Comparison of ENCODE assay signal across 8 cellular contexts in genomic region chr9:122213102-122213588, GRCh38. TPM values are rescaled to one million over a fixed set of nuclear protein-coding genes. Genes with fewer than 3 reads are reported as not detected.
DNase-seq lines count a peak whose midpoint lies in the region; ATAC-seq and TF ChIP-seq lines count a peak whose summit lies in the region.
"Had no signal": no experiment of that assay in that cellular context is flagged by ENCODE, and none has a peak within 500 bp of the region (broad histone marks: within the 10 kb centered on the region; RNA-seq: fewer than 3 reads in every experiment).

No MANE protein-coding gene starts in this region.

- peak overlapping the region; percentile 92 for H3K4me2 ChIP-seq in GM23338

- H3K27ac ChIP-seq in GM23338 (ENCODE audit: low read depth), result no peak overlapping the region

- H3K27me3 ChIP-seq in GM23338 (ENCODE audit: insufficient read depth), result peaks cover 74% of the 10 kb centered on the region

- H3K9me2 ChIP-seq in GM23338 (ENCODE audit: insufficient read depth), result peaks cover 3% of the 10 kb centered on the region; the same call in 1 of the 2 replicates

- no peaks in the 10 kb centered on the region; the same call in 2 of the 3 replicates for H3K36me3 Mint-ChIP-seq in GM23338 (ENCODE audit: low read depth)
- no peaks in the 10 kb centered on the region for H3K36me3 Mint-ChIP-seq in activated T-helper 17 cell treated with anti-CD3 and anti-CD28 coated beads, Interleukin-2, amount 50 U/mL, for 72 hours (ENCODE audit: low read depth)
- H3K36me3 Mint-ChIP-seq in natural killer cell, result no peaks in the 10 kb centered on the region

- intact Hi-C loops in natural killer cell (cut with micrococcal nuclease), result no loop called here

- H3K4me1 Mint-ChIP-seq in GM23338, result peaks cover 14% of the 10 kb centered on the region
- H3K4me1 Mint-ChIP-seq in activated T-helper 17 cell treated with anti-CD3 and anti-CD28 coated beads, Interleukin-2, amount 50 U/mL, for 72 hours, result peaks cover 5% of the 10 kb centered on the region
- peaks cover 4 to 17% of the 10 kb centered on the region in 2 donors for H3K4me1 Mint-ChIP-seq in natural killer cell

- DNase-seq in GM23338 (ENCODE audit: low spot score) (no peak), natural killer cell (no peak), AG08395 (ENCODE audit: low spot score) (no peak), DMS 273 (lab: John Stamatoyannopoulos, UW; ENCODE audit: unreplicated experiment) (no peak)

- H3K9me3 Mint-ChIP-seq in GM23338 (peaks cover 2% of the 10 kb centered on the region), natural killer cell (no peaks in the 10 kb centered on the region)
- no peaks in the 10 kb centered on the region for H3K9me3 Mint-ChIP-seq in activated T-helper 17 cell treated with anti-CD3 and anti-CD28 coated beads, Interleukin-2, amount 50 U/mL, for 72 hours

- H3K27ac Mint-ChIP-seq in GM23338, result no peak overlapping the region
- no peak overlapping the region for H3K27ac Mint-ChIP-seq in activated T-helper 17 cell treated with anti-CD3 and anti-CD28 coated beads, Interleukin-2, amount 50 U/mL, for 72 hours
- peak overlapping the region in 1 of 2 donors; percentile 67 for H3K27ac Mint-ChIP-seq in natural killer cell

- TF ChIP-seq CTCF in GM23338 (conservative IDR thresholded peaks at IDR 0.05; ENCODE audit: low read depth in 2 of 2), result no peak
- no peak for TF ChIP-seq CTCF in natural killer cell (IDR thresholded peaks at IDR 0.05)

- H2AFZ ChIP-seq in GM23338, result peak overlapping the region; percentile 88; the same call in 1 of the 2 replicates

- ATAC-seq in GM23338, result no peak
- no peak for ATAC-seq in activated T-helper 17 cell treated with anti-CD3 and anti-CD28 coated beads, Interleukin-2, amount 50 U/mL, for 72 hours (replicated peaks)
- ATAC-seq in natural killer cell, result no peak
- no peak for ATAC-seq in GM19328 (IDR thresholded peaks at IDR 0.05; ENCODE audit: unreplicated experiment)

- peaks cover 13% of the 10 kb centered on the region for H3K4me1 ChIP-seq in GM23338 (ENCODE audit: insufficient read depth)

- no peaks in the 10 kb centered on the region for H3K36me3 ChIP-seq in GM23338 (ENCODE audit: insufficient read depth)

- peak overlapping the region; percentile 67 for H3K4me3 ChIP-seq in GM23338

- H3K4me3 Mint-ChIP-seq in GM23338 (peak overlapping the region; percentile 55), natural killer cell (peak overlapping the region; percentile 69)
- peak overlapping the region; percentile 58 for H3K4me3 Mint-ChIP-seq in activated T-helper 17 cell treated with anti-CD3 and anti-CD28 coated beads, Interleukin-2, amount 50 U/mL, for 72 hours

- H3K27me3 Mint-ChIP-seq in GM23338 (ENCODE audit: insufficient read depth, low read depth, poor library complexity), result peaks cover 73% of the 10 kb centered on the region
- H3K27me3 Mint-ChIP-seq in activated T-helper 17 cell treated with anti-CD3 and anti-CD28 coated beads, Interleukin-2, amount 50 U/mL, for 72 hours, result peaks cover 55% of the 10 kb centered on the region
- peaks cover 47 to 48% of the 10 kb centered on the region in 2 donors for H3K27me3 Mint-ChIP-seq in natural killer cell (ENCODE audit: low read depth in 2 of 2)

- H3F3A ChIP-seq in GM23338 (replicated peaks; ENCODE audit: low read depth), result peaks cover 21% of the 10 kb centered on the region

- no peaks in the 10 kb centered on the region for H3K79me2 ChIP-seq in GM23338 (replicated peaks; ENCODE audit: insufficient read depth)

- no peaks in the 10 kb centered on the region for H4K20me1 ChIP-seq in GM23338 (replicated peaks; ENCODE audit: insufficient read depth)

TF ChIP-seq in GM23338, 12 proteins besides CTCF, POLR2A, EP300 and RAD21 (continues in another document):
- TF ChIP-seq JUNB (IDR thresholded peaks at IDR 0.05; ENCODE audit: unreplicated experiment), result no peak
- no peak for TF ChIP-seq REST (IDR thresholded peaks at IDR 0.05; ENCODE audit: unreplicated experiment)

RNA-seq across cellular contexts. Expression of gene LHX6, which starts 15.6 kb away (rescaled TPM):
- 1.0 and 1.3 TPM in 2 replicates for total RNA-seq in GM23338 (2014; rRNA removed; shearing (Covaris generic))
- polyA plus RNA-seq in GM23338 (2016; fragmentation: Nextera tagmentation; extraction: Ambion mirVana), result 1.2 and 1.3 TPM in 2 replicates
- not detected for total RNA-seq in activated T-helper 17 cell treated with anti-CD3 and anti-CD28 coated beads, Interleukin-2, amount 50 U/mL, for 72 hours
- total RNA-seq in natural killer cell, result not detected
- total RNA-seq: T-helper 2 cell treated with Interferon-gamma antibody and Interleukin-4, amounts not matched to agents 100 ng/mL and 5 ng/mL, for 36 hours had no signal

RNA-seq across cellular contexts. Expression of gene RBM18, which starts 51.5 kb away (rescaled TPM):
- total RNA-seq in GM23338 (2014; rRNA removed; shearing (Covaris generic)), result 9.3 and 9.9 TPM in 2 replicates
- 23.2 and 25.5 TPM in 2 replicates for polyA plus RNA-seq in GM23338 (2016; fragmentation: Nextera tagmentation; extraction: Ambion mirVana)
- 10 to 100 TPM; 25.7 to 36.1 TPM for total RNA-seq in activated T-helper 17 cell treated with anti-CD3 and anti-CD28 coated beads, Interleukin-2, amount 50 U/mL, for 72 hours
- 10 to 100 TPM; 24.9 to 30.9 (median 29.7) TPM for total RNA-seq in natural killer cell

RNA-seq across cellular contexts. Expression of gene MRRF, which starts 51.5 kb away (rescaled TPM):
- total RNA-seq in GM23338 (2014; rRNA removed; shearing (Covaris generic)), result 31.5 and 32.7 TPM in 2 replicates
- 25.1 and 27.8 TPM in 2 replicates for polyA plus RNA-seq in GM23338 (2016; fragmentation: Nextera tagmentation; extraction: Ambion mirVana)
- 10 to 100 TPM; 42.7 to 51.3 TPM for total RNA-seq in activated T-helper 17 cell treated with anti-CD3 and anti-CD28 coated beads, Interleukin-2, amount 50 U/mL, for 72 hours
- 10 to 100 TPM; 17.7 to 29.9 (median 21.3) TPM for total RNA-seq in natural killer cell

RNA-seq across cellular contexts. Expression of gene MORN5, which starts 53.4 kb away (rescaled TPM):
- not detected in 2 replicates for total RNA-seq in GM23338 (2014; rRNA removed; shearing (Covaris generic))
- polyA plus RNA-seq in GM23338 (2016; fragmentation: Nextera tagmentation; extraction: Ambion mirVana), result not detected in 2 replicates
- total RNA-seq in activated T-helper 17 cell treated with anti-CD3 and anti-CD28 coated beads, Interleukin-2, amount 50 U/mL, for 72 hours, result not detected
- not detected for total RNA-seq in natural killer cell
- total RNA-seq: lung microvascular endothelial cell; T-helper 2 cell treated with Interferon-gamma antibody and Interleukin-4, amounts not matched to agents 100 ng/mL and 5 ng/mL, for 36 hours had no signal

RNA-seq across cellular contexts. Expression of gene NDUFA8, which starts 53.6 kb away (rescaled TPM):
- total RNA-seq in GM23338 (2014; rRNA removed; shearing (Covaris generic)), result 36.6 and 39.7 TPM in 2 replicates
- polyA plus RNA-seq in GM23338 (2016; fragmentation: Nextera tagmentation; extraction: Ambion mirVana), result 139 and 144 TPM in 2 replicates
- total RNA-seq in activated T-helper 17 cell treated with anti-CD3 and anti-CD28 coated beads, Interleukin-2, amount 50 U/mL, for 72 hours, result 10 to 100 TPM; 36.8 to 59.0 TPM
- total RNA-seq in natural killer cell, result 10 to 100 TPM in 2 of 3 donors, 1 to 10 TPM in 1; 6.6 to 15.9 (median 10.8) TPM
